24 cellular contexts compared by ENCODE assay signal in the genomic region with DNA sequence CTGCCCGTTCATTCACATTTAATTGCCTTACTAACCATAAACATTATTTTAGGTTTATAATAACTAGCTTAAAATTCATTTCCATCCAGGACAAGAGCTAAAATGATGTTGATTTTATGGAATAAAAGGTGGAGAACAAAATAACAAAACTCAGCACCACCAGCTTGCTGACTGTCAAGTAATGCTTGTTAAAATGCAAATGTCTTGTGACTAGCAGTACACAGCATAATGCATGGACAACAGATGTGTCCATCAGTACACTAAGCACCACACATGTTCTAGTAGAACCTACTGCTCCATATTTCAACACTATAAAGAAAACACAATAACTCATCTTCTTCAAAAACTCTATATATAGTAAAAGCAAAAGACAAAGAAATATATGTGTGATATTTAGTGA.
"Had no signal": no experiment of that assay in that cellular context is flagged by ENCODE, and none has a peak within 500 bp of the region (broad histone marks: within the 10 kb centered on the region; RNA-seq: fewer than 3 reads in every experiment).

No MANE protein-coding gene starts in this region.

- H3K27me3 ChIP-seq: colonic mucosa, gastroesophageal sphincter, hepatocyte, neural progenitor cell, ovary, suprapubic skin, thyroid gland had no signal

- H3K36me3 ChIP-seq: colonic mucosa, gastroesophageal sphincter, left ventricle myocardium inferior, lower lobe of right lung, neural progenitor cell, ovary, suprapubic skin, thyroid gland had no signal

- H3K27ac ChIP-seq: colonic mucosa, gastroesophageal sphincter, hepatocyte, left ventricle myocardium inferior, lower lobe of right lung, neural progenitor cell, suprapubic skin, thyroid gland had no signal

- H2AFZ ChIP-seq: hepatocyte, neural progenitor cell had no signal

- H3K9me3 ChIP-seq: colonic mucosa, gastroesophageal sphincter, left ventricle myocardium inferior, lower lobe of right lung, ovary, suprapubic skin, thyroid gland had no signal

- H3K4me3 ChIP-seq: colonic mucosa, gastroesophageal sphincter, hepatocyte, left ventricle myocardium inferior, lower lobe of right lung, neural progenitor cell, ovary, suprapubic skin, thyroid gland had no signal

- H3K9ac ChIP-seq: neural progenitor cell had no signal

- H3K79me2 ChIP-seq: hepatocyte had no signal

- H3K4me2 ChIP-seq: hepatocyte, neural progenitor cell had no signal

- DNase-seq: colonic mucosa; dermis blood vessel endothelial cell; effector CD4-positive, alpha-beta T cell; endodermal cell; head of caudate nucleus; kidney; left cardiac atrium; left ventricle myocardium inferior; lower lobe of right lung; midbrain; nucleus accumbens; ovary; right cardiac atrium; small intestine; stimulated activated CD4-positive, alpha-beta T cell treated with anti-CD3 and anti-CD28 coated beads, Interleukin-4, amount 100 ng/mL, for 1 hour; stimulated activated CD8-positive, alpha-beta memory T cell treated with anti-CD3 and anti-CD28 coated beads, Interleukin-4, amount 100 ng/mL, for 48 hours; stimulated activated naive CD8-positive, alpha-beta T cell treated with anti-CD3 and anti-CD28 coated beads, Interleukin-15, Interleukin-2, amounts not matched to agents 100 U/mL and 50 U/mL, for 24 hours; thyroid gland had no signal

- H3K4me1 ChIP-seq: colonic mucosa, neural progenitor cell, suprapubic skin, thyroid gland had no signal

- ATAC-seq: gastroesophageal sphincter; left cardiac atrium; lower lobe of right lung; natural killer cell treated with Interleukin-12 subunit alpha and Interleukin-12 subunit beta and Interleukin-15 and Interleukin-18, amount 100 ng/mL, for 72 hours; right cardiac atrium; stimulated activated effector memory CD8-positive, alpha-beta T cell treated with anti-CD3 and anti-CD28 coated beads, Interleukin-12 subunit alpha, Interleukin-12 subunit beta, amount 100 ng/mL, for 72 hours; stimulated activated naive CD8-positive, alpha-beta T cell treated with anti-CD3 and anti-CD28 coated beads, Interleukin-15, Interleukin-2, amounts not matched to agents 100 U/mL and 50 U/mL, for 24 hours had no signal
